Comparison of ENCODE assay signal across 13 cellular contexts in genomic region chr4:5751918-5752802, GRCh38. TPM values are rescaled to one million over a fixed set of nuclear protein-coding genes. Genes with fewer than 3 reads are reported as not detected.
DNase-seq lines count a peak whose midpoint lies in the region; ATAC-seq and TF ChIP-seq lines count a peak whose summit lies in the region.
"Had no signal": no experiment of that assay in that cellular context is flagged by ENCODE, and none has a peak within 500 bp of the region (broad histone marks: within the 10 kb centered on the region; RNA-seq: fewer than 3 reads in every experiment).

No MANE protein-coding gene starts in this region.

- peak overlapping the region; percentile 78 for H3K4me2 ChIP-seq in skeletal muscle satellite cell (ENCODE audit: low read length)

- H3K27me3 ChIP-seq in skeletal muscle satellite cell (ENCODE audit: control insufficient read depth, insufficient read depth, low read length) (no peaks in the 10 kb centered on the region), Peyer's patch (no peaks in the 10 kb centered on the region)
- H3K27me3 ChIP-seq: heart left ventricle had no signal

- H3K27ac ChIP-seq in Peyer's patch: no peak overlapping the region
- H3K27ac ChIP-seq: heart left ventricle, spleen had no signal

- no peak for TF ChIP-seq POLR2A in Peyer's patch (IDR thresholded peaks at IDR 0.05)

- TF ChIP-seq CTCF in HFFc6 (IDR thresholded peaks at IDR 0.05): no peak
- no peak for TF ChIP-seq CTCF in astrocyte of the spinal cord (IDR thresholded peaks at IDR 0.05; ENCODE audit: low read depth, low read length)
- no peak for TF ChIP-seq CTCF in Peyer's patch (IDR thresholded peaks at IDR 0.05)

- no peaks in the 10 kb centered on the region for H3K9me3 Mint-ChIP-seq in HFFc6

- H3K4me3 ChIP-seq in astrocyte of the spinal cord (ENCODE audit: low read depth, low read length): no peak overlapping the region
- H3K4me3 ChIP-seq in skeletal muscle satellite cell (ENCODE audit: low read length): peak overlapping the region; percentile 60
- H3K4me3 ChIP-seq in Peyer's patch: no peak overlapping the region
- H3K4me3 ChIP-seq: heart left ventricle, spleen had no signal

- H3K36me3 ChIP-seq in skeletal muscle satellite cell (ENCODE audit: insufficient read depth, low read length) (peaks cover 64% of the 10 kb centered on the region), Peyer's patch (peaks cover 0 to 9% (median 0%) of the 10 kb centered on the region in 3 donors)

- DNase-seq in HFFc6 (no peak), astrocyte of the spinal cord (ENCODE audit: low read depth, low spot score) (peak; percentile 77), iPS DF 4.7 (ENCODE audit: extremely low read depth, low spot score) (peak; percentile 80), Peyer's patch (no peak), NCI-H1105 (lab: John Stamatoyannopoulos, UW) (no peak)
- DNase-seq: central memory CD4-positive, alpha-beta T cell; DMS53; heart left ventricle; NCI-H2081 treated with DMSO at 0.1 percent for 48 hours; spleen had no signal

- ATAC-seq in GM21528 (IDR thresholded peaks at IDR 0.05; ENCODE audit: low FRiP score, unreplicated experiment): no peak
- ATAC-seq: Panc1 had no signal

- H3K27me3 Mint-ChIP-seq in HFFc6 (ENCODE audit: insufficient read depth): peaks cover 6% of the 10 kb centered on the region

- in situ Hi-C loops in astrocyte of the spinal cord (cut with HindIII; ENCODE audit: low sequenced_read_pairs): no loop called here

- H3K4me1 Mint-ChIP-seq in HFFc6 (ENCODE audit: low read depth): peaks cover 73% of the 10 kb centered on the region

- H3K4me1 ChIP-seq in skeletal muscle satellite cell (ENCODE audit: control insufficient read depth, insufficient read depth, low read length) (peaks cover 81% of the 10 kb centered on the region), Peyer's patch (no peaks in the 10 kb centered on the region)
- H3K4me1 ChIP-seq: spleen had no signal

- H3K4me3 Mint-ChIP-seq in HFFc6: no peak overlapping the region

- H3K27ac Mint-ChIP-seq in HFFc6: peak overlapping the region; percentile 97

- peak overlapping the region; percentile 94 for H3K9ac ChIP-seq in skeletal muscle satellite cell (ENCODE audit: low read depth, low read length)

- H3K36me3 Mint-ChIP-seq in HFFc6 (ENCODE audit: low read depth): peaks cover 48% of the 10 kb centered on the region

- H3K9me3 ChIP-seq in skeletal muscle satellite cell (replicated peaks; ENCODE audit: low read length) (no peaks in the 10 kb centered on the region), Peyer's patch (no peaks in the 10 kb centered on the region)
- H3K9me3 ChIP-seq: heart left ventricle, spleen had no signal

RNA-seq across cellular contexts. Expression of gene EVC, which starts 41.2 kb away (rescaled TPM):
- total RNA-seq in HFFc6 (2021; fragmentation: NEBNext Ultra II Directional; extraction: Animal tissue kit (Norgen Biotek cat#: 25700)): 10 to 100 TPM; 30.7 to 40.9 (median 33.7) TPM
- total RNA-seq in skeletal muscle satellite cell (2012; rRNA removed): 31.7 and 53.0 TPM in 2 replicates
- 10 to 100 TPM in 1 of 4 donors, 1 to 10 TPM in 3; 1.6 to 40.4 (median 4.4) TPM for total RNA-seq in Peyer's patch

RNA-seq across cellular contexts. Expression of gene EVC2, which starts 43.8 kb away (rescaled TPM):
- 1 to 10 TPM; 3.0 to 4.1 (median 3.8) TPM for total RNA-seq in HFFc6 (2021; fragmentation: NEBNext Ultra II Directional; extraction: Animal tissue kit (Norgen Biotek cat#: 25700))
- 7.9 and 8.6 TPM in 2 replicates for total RNA-seq in skeletal muscle satellite cell (2012; rRNA removed)
- total RNA-seq in Peyer's patch: 10 to 100 TPM in 1 of 4 donors, 1 to 10 TPM in 2, under 1 TPM in 1; 0.70 to 32.2 (median 4.1) TPM

Comparison
In these comparisons a context has a peak if more than half of its experiments do, and no peak if none do; other contexts are left out.
1. DNase-seq: peak in astrocyte of the spinal cord (single experiment) and iPS DF 4.7 (single experiment); none in HFFc6 (single experiment), Peyer's patch (0 of 3) and NCI-H1105 (single experiment).